Comparison of ENCODE assay signal across 8 cellular contexts in genomic region chrX:150546711-150547153, GRCh38. TPM values are rescaled to one million over a fixed set of nuclear protein-coding genes. Genes with fewer than 3 reads are reported as not detected.
A peak's percentile ranks its signal among the peaks of the same experiment; 100 is the strongest.
DNase-seq lines count a peak whose midpoint lies in the region; ATAC-seq, FAIRE-seq and TF ChIP-seq lines count a peak whose summit lies in the region.
"Had no signal": no experiment of that assay in that cellular context is flagged by ENCODE, and none has a peak within 500 bp of the region (broad histone marks: within the 10 kb centered on the region; RNA-seq: fewer than 3 reads in every experiment).

No MANE protein-coding gene starts in this region.

- H2AFZ ChIP-seq in Loucy (ENCODE audit: low read length), result peak overlapping the region; percentile 88

- H3K4me3 ChIP-seq in Loucy (ENCODE audit: low read length, poor library complexity, severe bottlenecking), result peak overlapping the region; percentile 45
- peak overlapping the region in 1 of 2 donors; percentile 42 for H3K4me3 ChIP-seq in kidney (ENCODE audit: low read length in 2 of 2)

- H3K27ac Mint-ChIP-seq in activated T-helper 17 cell treated with anti-CD3 and anti-CD28 coated beads, Interleukin-2, amount 50 U/mL, for 72 hours, result peak overlapping the region; percentile 79
- H3K27ac Mint-ChIP-seq in stimulated activated naive CD8-positive, alpha-beta T cell treated with anti-CD3 and anti-CD28 coated beads, Interleukin-15, Interleukin-2, amounts not matched to agents 100 ng/mL and 50 ng/mL, for 24 hours, result peak overlapping the region; percentile 70

- H3K4me1 ChIP-seq in Loucy (ENCODE audit: insufficient read depth, low read length, poor library complexity, severe bottlenecking) (peaks cover 19% of the 10 kb centered on the region), kidney (ENCODE audit: control insufficient read depth in 1 of 2, insufficient read depth in 1 of 2, low read depth in 1 of 2, low read length in 2 of 2) (peaks cover 0 to 17% of the 10 kb centered on the region in 2 donors)

- peak overlapping the region; percentile 73 to 86 for H3K27ac ChIP-seq in kidney (ENCODE audit: low read depth in 2 of 2, low read length in 2 of 2)
- H3K27ac ChIP-seq: HL-60 had no signal

- H3K9ac ChIP-seq in Loucy (ENCODE audit: low read depth, low read length, poor library complexity, severe bottlenecking) (peak overlapping the region; percentile 48), kidney (ENCODE audit: low read length in 2 of 2) (no peak overlapping the region)

- H3K9me3 ChIP-seq in Loucy (ENCODE audit: insufficient read depth, low read depth, low read length) (no peaks in the 10 kb centered on the region), kidney (ENCODE audit: control insufficient read depth in 1 of 2, low read length in 2 of 2) (no peaks in the 10 kb centered on the region)

- peak overlapping the region; percentile 65 for H3K4me3 Mint-ChIP-seq in activated T-helper 17 cell treated with anti-CD3 and anti-CD28 coated beads, Interleukin-2, amount 50 U/mL, for 72 hours
- peak overlapping the region; percentile 32 for H3K4me3 Mint-ChIP-seq in stimulated activated naive CD8-positive, alpha-beta T cell treated with anti-CD3 and anti-CD28 coated beads, Interleukin-15, Interleukin-2, amounts not matched to agents 100 ng/mL and 50 ng/mL, for 24 hours

- ATAC-seq in activated T-helper 17 cell treated with anti-CD3 and anti-CD28 coated beads, Interleukin-2, amount 50 U/mL, for 72 hours (replicated peaks), result no peak
- no peak for ATAC-seq in GM21360 (IDR thresholded peaks at IDR 0.05; ENCODE audit: unreplicated experiment)

- TF ChIP-seq CTCF in Loucy (conservative IDR thresholded peaks at IDR 0.05; ENCODE audit: low read length) (no peak), kidney (IDR thresholded peaks at IDR 0.05; ENCODE audit: borderline replicate concordance, extremely low read depth, insufficient read depth) (no peak)

- no peaks in the 10 kb centered on the region for H3K27me3 Mint-ChIP-seq in activated T-helper 17 cell treated with anti-CD3 and anti-CD28 coated beads, Interleukin-2, amount 50 U/mL, for 72 hours
- H3K27me3 Mint-ChIP-seq in stimulated activated naive CD8-positive, alpha-beta T cell treated with anti-CD3 and anti-CD28 coated beads, Interleukin-15, Interleukin-2, amounts not matched to agents 100 ng/mL and 50 ng/mL, for 24 hours, result no peaks in the 10 kb centered on the region

- peak overlapping the region; percentile 71 for H3K4me2 ChIP-seq in Loucy (ENCODE audit: low read depth, low read length, poor library complexity, severe bottlenecking)

- intact Hi-C loops in kidney (cut with DNase I) (no loop called here), posterior cingulate gyrus (cut with DNase I) (no loop called here)

- no peaks in the 10 kb centered on the region for H3F3A ChIP-seq in Loucy (ENCODE audit: low read depth)

- no peak for FAIRE-seq in kidney (lab: Jason Lieb, UNC)

- H3K4me1 Mint-ChIP-seq in activated T-helper 17 cell treated with anti-CD3 and anti-CD28 coated beads, Interleukin-2, amount 50 U/mL, for 72 hours, result peaks cover 11% of the 10 kb centered on the region
- peaks cover 32% of the 10 kb centered on the region for H3K4me1 Mint-ChIP-seq in stimulated activated naive CD8-positive, alpha-beta T cell treated with anti-CD3 and anti-CD28 coated beads, Interleukin-15, Interleukin-2, amounts not matched to agents 100 ng/mL and 50 ng/mL, for 24 hours (ENCODE audit: low read depth)

- H3K9me3 Mint-ChIP-seq in activated T-helper 17 cell treated with anti-CD3 and anti-CD28 coated beads, Interleukin-2, amount 50 U/mL, for 72 hours, result no peaks in the 10 kb centered on the region
- H3K9me3 Mint-ChIP-seq in stimulated activated naive CD8-positive, alpha-beta T cell treated with anti-CD3 and anti-CD28 coated beads, Interleukin-15, Interleukin-2, amounts not matched to agents 100 ng/mL and 50 ng/mL, for 24 hours, result no peaks in the 10 kb centered on the region

- no peaks in the 10 kb centered on the region for H3K36me3 Mint-ChIP-seq in activated T-helper 17 cell treated with anti-CD3 and anti-CD28 coated beads, Interleukin-2, amount 50 U/mL, for 72 hours (ENCODE audit: low read depth)
- no peaks in the 10 kb centered on the region for H3K36me3 Mint-ChIP-seq in stimulated activated naive CD8-positive, alpha-beta T cell treated with anti-CD3 and anti-CD28 coated beads, Interleukin-15, Interleukin-2, amounts not matched to agents 100 ng/mL and 50 ng/mL, for 24 hours (ENCODE audit: low read depth)

- H4K20me1 ChIP-seq in Loucy (ENCODE audit: insufficient read depth, low read length, poor library complexity, severe bottlenecking), result no peaks in the 10 kb centered on the region

- no peaks in the 10 kb centered on the region for H3K27me3 ChIP-seq in Loucy (ENCODE audit: insufficient read depth, low read length, poor library complexity, severe bottlenecking)

- no peaks in the 10 kb centered on the region for H3K79me2 ChIP-seq in Loucy (ENCODE audit: insufficient read depth, low read length)

- H3K9me2 ChIP-seq in Loucy (replicated peaks; ENCODE audit: low read depth, low read length), result no peaks in the 10 kb centered on the region

- H3K36me3 ChIP-seq in Loucy (ENCODE audit: insufficient read depth, low read length) (no peaks in the 10 kb centered on the region), kidney (ENCODE audit: control insufficient read depth in 1 of 2, insufficient read depth in 2 of 2, low read length in 2 of 2) (no peaks in the 10 kb centered on the region)

- DNase-seq in kidney, result no peak
- DNase-seq in D341Med (ENCODE audit: low spot score), result no peak
- DNase-seq in posterior cingulate gyrus, result no peak

RNA-seq across cellular contexts. Expression of gene MTM1, which starts 21.7 kb away (rescaled TPM):
- total RNA-seq in activated T-helper 17 cell treated with anti-CD3 and anti-CD28 coated beads, Interleukin-2, amount 50 U/mL, for 72 hours, result 10 to 100 TPM; 17.1 to 21.4 TPM
- 20.5 TPM for total RNA-seq in kidney
- 6.6 TPM for polyA plus RNA-seq in kidney (ENCODE audit: insufficient read depth, low read depth, low replicate concordance)
